ENCODE assay signal across 27 cellular contexts in genomic region chr9:134600431-134600830, GRCh38. TPM values are rescaled to one million over a fixed set of nuclear protein-coding genes. Genes with fewer than 3 reads are reported as not detected.
"Had no signal": no experiment of that assay in that cellular context is flagged by ENCODE, and none has a peak within 500 bp of the region (broad histone marks: within the 10 kb centered on the region; RNA-seq: fewer than 3 reads in every experiment).

No MANE protein-coding gene starts in this region.

- DNase-seq: activated CD4-positive, alpha-beta T cell treated with anti-CD3 and anti-CD28 coated beads for 36 hours; activated CD4-positive, alpha-beta T cell treated with anti-CD3 and anti-CD28 coated beads, Interleukin-2, amount 50 U/mL, for 48 hours; activated CD4-positive, CD25-positive, alpha-beta regulatory T cell; activated CD8-positive, alpha-beta memory T cell treated with anti-CD3 and anti-CD28 coated beads for 24 hours; activated effector memory CD4-positive, alpha-beta T cell treated with Interleukin-2 at 50 U/mL for 16 hours; activated naive CD4-positive, alpha-beta T cell treated with Interleukin-2 at 50 U/mL for 16 hours; anterior cingulate cortex; body of pancreas; colonic mucosa; effector CD8-positive, alpha-beta T cell; gastrocnemius medialis; glutamatergic neuron; left ventricle myocardium inferior; midbrain; naive thymus-derived CD4-positive, alpha-beta T cell; nucleus accumbens; stimulated activated naive CD4-positive, alpha-beta T cell treated with Interleukin-2 at 50 U/mL for 16 hours had no signal

- H3K27me3 Mint-ChIP-seq: activated CD4-positive, alpha-beta T cell treated with anti-CD3 and anti-CD28 coated beads for 36 hours; activated naive CD8-positive, alpha-beta T cell had no signal

- H3K4me3 Mint-ChIP-seq: activated CD4-positive, alpha-beta T cell treated with anti-CD3 and anti-CD28 coated beads for 36 hours; activated naive CD8-positive, alpha-beta T cell; naive thymus-derived CD4-positive, alpha-beta T cell; T-helper 2 cell treated with Interferon-gamma antibody and Interleukin-4, amounts not matched to agents 5 μg/mL and 100 μg/mL, for 36 hours; type B pancreatic cell had no signal

- H3K4me3 ChIP-seq: body of pancreas, colonic mucosa, gastrocnemius medialis, left ventricle myocardium inferior, pancreas, prostate gland, vagina had no signal

- H3K27ac ChIP-seq: body of pancreas, colonic mucosa, epithelial cell of prostate, gastrocnemius medialis, left ventricle myocardium inferior, pancreas, prostate gland, vagina had no signal

- H3K4me1 Mint-ChIP-seq: activated CD4-positive, alpha-beta T cell treated with anti-CD3 and anti-CD28 coated beads for 36 hours; naive thymus-derived CD4-positive, alpha-beta T cell had no signal

- FAIRE-seq: endometrium, islet of Langerhans, pancreas had no signal

- H3K9me3 Mint-ChIP-seq: T-helper 2 cell treated with Interferon-gamma antibody and Interleukin-4, amounts not matched to agents 5 μg/mL and 100 μg/mL, for 36 hours had no signal

- H3K27me3 ChIP-seq: colonic mucosa, vagina had no signal

- H3K36me3 Mint-ChIP-seq: activated naive CD8-positive, alpha-beta T cell; naive thymus-derived CD4-positive, alpha-beta T cell; type B pancreatic cell had no signal

- H3K36me3 ChIP-seq: colonic mucosa, gastrocnemius medialis, left ventricle myocardium inferior, pancreas, prostate gland, vagina had no signal

- H3K27ac Mint-ChIP-seq: activated CD4-positive, alpha-beta T cell treated with anti-CD3 and anti-CD28 coated beads for 36 hours; activated naive CD8-positive, alpha-beta T cell; naive thymus-derived CD4-positive, alpha-beta T cell; T-helper 2 cell treated with Interferon-gamma antibody and Interleukin-4, amounts not matched to agents 5 μg/mL and 100 μg/mL, for 36 hours; type B pancreatic cell had no signal

- ATAC-seq: activated CD4-positive, alpha-beta T cell treated with anti-CD3 and anti-CD28 coated beads for 36 hours; body of pancreas; gastrocnemius medialis; naive thymus-derived CD4-positive, alpha-beta T cell; pancreas had no signal

- H3K4me1 ChIP-seq: body of pancreas, colonic mucosa, gastrocnemius medialis, pancreas, prostate gland had no signal

- H3K9me3 ChIP-seq: colonic mucosa, gastrocnemius medialis, left ventricle myocardium inferior, pancreas, prostate gland, vagina had no signal

RNA-seq across cellular contexts. Expression of gene COL5A1, which starts 41.2 kb away (rescaled TPM):
- polyA plus RNA-seq: naive thymus-derived CD4-positive, alpha-beta T cell; neural cell had no signal
